10 cellular contexts compared by ENCODE assay signal in genomic region chr3:129058441-129059194, GRCh38. TPM values are rescaled to one million over a fixed set of nuclear protein-coding genes. Genes with fewer than 3 reads are reported as not detected.
DNase-seq lines count a peak whose midpoint lies in the region; ATAC-seq, FAIRE-seq and TF ChIP-seq lines count a peak whose summit lies in the region.
"Had no signal": no experiment of that assay in that cellular context is flagged by ENCODE, and none has a peak within 500 bp of the region (broad histone marks: within the 10 kb centered on the region; RNA-seq: fewer than 3 reads in every experiment).

No MANE protein-coding gene starts in this region.

- no peak for TF ChIP-seq POLR2A in esophagus muscularis mucosa (IDR thresholded peaks at IDR 0.05; ENCODE audit: low read depth)

- ATAC-seq in GM18907 (IDR thresholded peaks at IDR 0.05; ENCODE audit: unreplicated experiment) = peak; percentile 67

- peaks cover 0 to 8% (median 0%) of the 10 kb centered on the region in 11 experiments; a peak in 1 of 22 replicates for H4K20me1 ChIP-seq in BLaER1 treated with 17β-estradiol and CSF1 and Interleukin-3, amounts not matched to agents 10 nM and 100 nM

- DNase-seq in NCI-H2171 treated with DMSO at 0.1 percent for 48 hours (lab: John Stamatoyannopoulos, UW) = peak; percentile 88
- DNase-seq in hippocampal formation (lab: John Stamatoyannopoulos, UW) = peak; percentile 10 to 38
- DNase-seq in D721Med (ENCODE audit: insufficient read length, low spot score) = no peak
- no peak for DNase-seq in SKM-1 (lab: John Stamatoyannopoulos, UW; ENCODE audit: unreplicated experiment)
- DNase-seq in esophagus muscularis mucosa (ENCODE audit: extremely low spot score) = no peak
- no peak for DNase-seq in posterior vena cava (ENCODE audit: low spot score)

- H3K4me2 ChIP-seq in BLaER1 treated with 17β-estradiol and CSF1 and Interleukin-3, amounts not matched to agents 10 nM and 100 nM = peak overlapping the region; percentile 87 to 99 (median 97)
- H3K4me2 ChIP-seq: smooth muscle cell had no signal

- no peaks in the 10 kb centered on the region for H3K9me3 ChIP-seq in BLaER1 treated with 17β-estradiol and CSF1 and Interleukin-3, amounts not matched to agents 10 nM and 100 nM (replicated peaks in 1 of 11)
- no peaks in the 10 kb centered on the region for H3K9me3 ChIP-seq in esophagus muscularis mucosa

- intact Hi-C loops in esophagus muscularis mucosa (cut with DNase I) (no loop called here), posterior vena cava (cut with DNase I) (no loop called here)

- H3K27me3 ChIP-seq in BLaER1 treated with 17β-estradiol and CSF1 and Interleukin-3, amounts not matched to agents 10 nM and 100 nM = peaks cover 0 to 13% (median 0%) of the 10 kb centered on the region in 11 experiments; a peak in 4 of 22 replicates
- H3K27me3 ChIP-seq in esophagus muscularis mucosa = no peaks in the 10 kb centered on the region

- WGBS in esophagus muscularis mucosa = 64% methylated on average over 3 of the region's 4 CpGs

- peaks cover 43 to 88% (median 76%) of the 10 kb centered on the region in 10 experiments for H3K4me1 ChIP-seq in BLaER1 treated with 17β-estradiol and CSF1 and Interleukin-3, amounts not matched to agents 10 nM and 100 nM
- peaks cover 4 to 17% (median 15%) of the 10 kb centered on the region in 4 donors for H3K4me1 ChIP-seq in esophagus muscularis mucosa

- peak overlapping the region in 1 of 10 experiments; percentile 42; a peak in 1 of 20 replicates for H3K4me3 ChIP-seq in BLaER1 treated with 17β-estradiol and CSF1 and Interleukin-3, amounts not matched to agents 10 nM and 100 nM
- no peak overlapping the region for H3K4me3 ChIP-seq in esophagus muscularis mucosa
- H3K4me3 ChIP-seq: smooth muscle cell had no signal

- TF ChIP-seq CTCF in D721Med (IDR thresholded peaks at IDR 0.05; ENCODE audit: insufficient read depth, missing control alignments) (no peak), esophagus muscularis mucosa (IDR thresholded peaks at IDR 0.05) (no peak)

- TF ChIP-seq EP300 in esophagus muscularis mucosa (IDR thresholded peaks at IDR 0.05) = no peak

- peak overlapping the region in 4 of 11 experiments; percentile 48 to 76 (median 68); a peak in 5 of 22 replicates for H3K9ac ChIP-seq in BLaER1 treated with 17β-estradiol and CSF1 and Interleukin-3, amounts not matched to agents 10 nM and 100 nM

- no peak for FAIRE-seq in D721Med (lab: Jason Lieb, UNC)

- H3K27ac ChIP-seq in BLaER1 treated with 17β-estradiol and CSF1 and Interleukin-3, amounts not matched to agents 10 nM and 100 nM = peak overlapping the region in 5 of 11 experiments; percentile 58 to 83 (median 79); a peak in 6 of 22 replicates
- H3K27ac ChIP-seq in esophagus muscularis mucosa (replicated peaks in 1 of 4) = no peak overlapping the region

- H3K36me3 ChIP-seq in BLaER1 treated with 17β-estradiol and CSF1 and Interleukin-3, amounts not matched to agents 10 nM and 100 nM = no peaks in the 10 kb centered on the region
- no peaks in the 10 kb centered on the region for H3K36me3 ChIP-seq in esophagus muscularis mucosa

RNA-seq across cellular contexts. Expression of gene GP9, which starts 2.0 kb away (rescaled TPM):
- total RNA-seq in esophagus muscularis mucosa = under 1 TPM in 1 of 4 donors, not detected in 3; 0.50 TPM
- total RNA-seq in posterior vena cava = under 1 TPM in 1 of 2 donors, not detected in 1; 0.48 TPM
- total RNA-seq: activated T-helper 2 cell treated with anti-CD3 and anti-CD28 coated beads, Interferon-gamma antibody, Interleukin-2, Interleukin-4, amounts not matched to agents 10 μg/mL and 5 μg/mL and 100 μg/mL, durations not matched to agents 14 hours and 24 hours and 36 hours; smooth muscle cell had no signal

RNA-seq across cellular contexts. Expression of gene EFCC1, which starts 57.5 kb away (rescaled TPM):
- total RNA-seq in esophagus muscularis mucosa (10 to 100 TPM in 1 of 4 donors, 1 to 10 TPM in 3; 5.8 to 15.8 (median 7.9) TPM), posterior vena cava (1 to 10 TPM; 1.3 to 2.1 TPM)
- total RNA-seq: smooth muscle cell had no signal

Comparison
In these comparisons a context has a peak if more than half of its experiments do, and no peak if none do; other contexts are left out.
1. DNase-seq: peak in NCI-H2171 treated with DMSO at 0.1 percent for 48 hours (single experiment) and hippocampal formation (2 of 2); none in D721Med (single experiment), SKM-1 (single experiment), esophagus muscularis mucosa (single experiment) and posterior vena cava (single experiment).